Comparison of ENCODE assay signal across 2 cellular contexts in genomic region chr1:209884249-209884648, GRCh38.
A peak's percentile ranks its signal among the peaks of the same experiment; 100 is the strongest.
TF ChIP-seq lines count a peak whose summit lies in the region.

No MANE protein-coding gene starts in this region.

TF ChIP-seq in HEK293, 187 proteins besides CTCF, POLR2A, EP300 and RAD21:
- no peak for TF ChIP-seq ZEB2 (tag by site-specific recombination; IDR thresholded peaks at IDR 0.05)
- no peak for TF ChIP-seq ZNF311 (tag by site-specific recombination; IDR thresholded peaks at IDR 0.05; ENCODE audit: borderline replicate concordance)
- no peak for TF ChIP-seq ZNF155 (tag by site-specific recombination; IDR thresholded peaks at IDR 0.05)
- TF ChIP-seq HOXA7 (CRISPR knock-in tag; IDR thresholded peaks at IDR 0.05; ENCODE audit: borderline replicate concordance): no peak
- TF ChIP-seq, protein P1, sequence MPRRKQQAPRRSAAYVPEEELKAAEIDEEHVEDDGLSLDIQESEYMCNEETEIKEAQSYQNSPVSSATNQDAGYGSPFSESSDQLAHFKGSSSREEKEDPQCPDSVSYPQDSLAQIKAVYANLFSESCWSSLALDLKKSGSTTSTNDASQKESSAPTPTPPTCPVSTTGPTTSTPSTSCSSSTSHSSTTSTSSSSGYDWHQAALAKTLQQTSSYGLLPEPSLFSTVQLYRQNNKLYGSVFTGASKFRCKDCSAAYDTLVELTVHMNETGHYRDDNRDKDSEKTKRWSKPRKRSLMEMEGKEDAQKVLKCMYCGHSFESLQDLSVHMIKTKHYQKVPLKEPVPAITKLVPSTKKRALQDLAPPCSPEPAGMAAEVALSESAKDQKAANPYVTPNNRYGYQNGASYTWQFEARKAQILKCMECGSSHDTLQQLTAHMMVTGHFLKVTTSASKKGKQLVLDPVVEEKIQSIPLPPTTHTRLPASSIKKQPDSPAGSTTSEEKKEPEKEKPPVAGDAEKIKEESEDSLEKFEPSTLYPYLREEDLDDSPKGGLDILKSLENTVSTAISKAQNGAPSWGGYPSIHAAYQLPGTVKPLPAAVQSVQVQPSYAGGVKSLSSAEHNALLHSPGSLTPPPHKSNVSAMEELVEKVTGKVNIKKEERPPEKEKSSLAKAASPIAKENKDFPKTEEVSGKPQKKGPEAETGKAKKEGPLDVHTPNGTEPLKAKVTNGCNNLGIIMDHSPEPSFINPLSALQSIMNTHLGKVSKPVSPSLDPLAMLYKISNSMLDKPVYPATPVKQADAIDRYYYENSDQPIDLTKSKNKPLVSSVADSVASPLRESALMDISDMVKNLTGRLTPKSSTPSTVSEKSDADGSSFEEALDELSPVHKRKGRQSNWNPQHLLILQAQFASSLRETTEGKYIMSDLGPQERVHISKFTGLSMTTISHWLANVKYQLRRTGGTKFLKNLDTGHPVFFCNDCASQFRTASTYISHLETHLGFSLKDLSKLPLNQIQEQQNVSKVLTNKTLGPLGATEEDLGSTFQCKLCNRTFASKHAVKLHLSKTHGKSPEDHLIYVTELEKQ (tag by site-specific recombination; IDR thresholded peaks at IDR 0.05; ENCODE audit: borderline replicate concordance): no peak
- no peak for TF ChIP-seq SP2 (tag by site-specific recombination; IDR thresholded peaks at IDR 0.05)
- peak; percentile 30; the same call in 1 of the 2 replicates for TF ChIP-seq ZNF335 (tag by site-specific recombination; conservative IDR thresholded peaks at IDR 0.05)
- TF ChIP-seq ZNF629 (tag by site-specific recombination; IDR thresholded peaks at IDR 0.05): no peak

TF ChIP-seq in GM12878, 131 proteins besides CTCF, POLR2A, EP300 and RAD21:
- TF ChIP-seq, protein P2, sequence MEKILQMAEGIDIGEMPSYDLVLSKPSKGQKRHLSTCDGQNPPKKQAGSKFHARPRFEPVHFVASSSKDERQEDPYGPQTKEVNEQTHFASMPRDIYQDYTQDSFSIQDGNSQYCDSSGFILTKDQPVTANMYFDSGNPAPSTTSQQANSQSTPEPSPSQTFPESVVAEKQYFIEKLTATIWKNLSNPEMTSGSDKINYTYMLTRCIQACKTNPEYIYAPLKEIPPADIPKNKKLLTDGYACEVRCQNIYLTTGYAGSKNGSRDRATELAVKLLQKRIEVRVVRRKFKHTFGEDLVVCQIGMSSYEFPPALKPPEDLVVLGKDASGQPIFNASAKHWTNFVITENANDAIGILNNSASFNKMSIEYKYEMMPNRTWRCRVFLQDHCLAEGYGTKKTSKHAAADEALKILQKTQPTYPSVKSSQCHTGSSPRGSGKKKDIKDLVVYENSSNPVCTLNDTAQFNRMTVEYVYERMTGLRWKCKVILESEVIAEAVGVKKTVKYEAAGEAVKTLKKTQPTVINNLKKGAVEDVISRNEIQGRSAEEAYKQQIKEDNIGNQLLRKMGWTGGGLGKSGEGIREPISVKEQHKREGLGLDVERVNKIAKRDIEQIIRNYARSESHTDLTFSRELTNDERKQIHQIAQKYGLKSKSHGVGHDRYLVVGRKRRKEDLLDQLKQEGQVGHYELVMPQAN (conservative IDR thresholded peaks at IDR 0.05): no peak
- TF ChIP-seq RELA (IDR thresholded peaks at IDR 0.05; ENCODE audit: borderline replicate concordance, partially characterized antibody) (no peak), IRF5 (IDR thresholded peaks at IDR 0.05; ENCODE audit: borderline replicate concordance) (no peak), YBX1 (IDR thresholded peaks at IDR 0.05) (no peak), ZNF217 (IDR thresholded peaks at IDR 0.05) (no peak), ZNF687 (IDR thresholded peaks at IDR 0.05) (no peak)
